Comparison of ENCODE assay signal across 38 cellular contexts in the genomic region with DNA sequence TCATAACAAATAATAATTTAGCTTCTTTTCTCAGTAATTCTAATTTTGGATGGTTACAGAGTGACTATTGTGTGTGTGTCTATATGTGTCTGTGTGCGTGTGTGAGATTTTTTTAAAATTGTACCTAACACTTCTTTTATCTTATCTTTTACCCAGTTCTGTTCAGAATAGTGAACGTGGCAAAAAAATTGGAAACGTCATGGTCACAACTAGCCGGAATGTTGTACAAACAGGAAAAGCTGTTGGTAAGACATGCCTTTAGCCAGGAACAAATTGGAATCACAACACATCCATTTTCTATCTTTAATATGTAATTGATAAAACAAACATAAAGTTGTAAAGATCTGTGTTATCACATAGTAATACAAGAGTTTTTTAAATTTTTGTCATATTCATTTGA.
"Had no signal": no experiment of that assay in that cellular context is flagged by ENCODE, and none has a peak within 500 bp of the region (broad histone marks: within the 10 kb centered on the region; RNA-seq: fewer than 3 reads in every experiment).

No MANE protein-coding gene starts in this region.

- H3K27ac ChIP-seq: adrenal gland, body of pancreas, brain microvascular endothelial cell, breast epithelium, WERI-Rb-1 had no signal

- H3K27me3 ChIP-seq: adrenal gland, body of pancreas, brain microvascular endothelial cell, breast epithelium had no signal

- H3K27ac Mint-ChIP-seq: activated CD4-positive, alpha-beta memory T cell treated with anti-CD3 and anti-CD28 coated beads for 36 hours; activated CD4-positive, alpha-beta T cell treated with anti-CD3 and anti-CD28 coated beads for 36 hours; activated CD8-positive, alpha-beta T cell treated with anti-CD3 and anti-CD28 coated beads for 36 hours; activated naive CD4-positive, alpha-beta T cell treated with anti-CD3 and anti-CD28 coated beads for 36 hours; activated naive CD4-positive, alpha-beta T cell treated with anti-CD3 and anti-CD28 coated beads, Interleukin-2, amount 50 U/mL, for 72 hours; activated naive CD8-positive, alpha-beta T cell treated with anti-CD3 and anti-CD28 coated beads for 36 hours; activated T-cell treated with anti-CD3 and anti-CD28 coated beads, Interleukin-2, amount 50 U/mL, for 72 hours; activated T-helper 1 cell treated with anti-CD3 and anti-CD28 coated beads, Interleukin-12 subunit alpha, Interleukin-12 subunit beta, Interleukin-2, Interleukin-4 antibody, amounts not matched to agents 30 ng/mL and 10 ng/mL and 1 ng/mL, durations not matched to agents 14 hours and 24 hours and 36 hours; activated T-helper 17 cell treated with anti-CD3 and anti-CD28 coated beads, Interleukin-2, amount 50 U/mL, for 72 hours; T-helper 1 cell treated with Interleukin-12 subunit alpha and Interleukin-12 subunit beta and Interleukin-4 antibody, amounts not matched to agents 30 μg/mL and 1 μg/mL, for 36 hours; T-helper 2 cell treated with Interferon-gamma antibody and Interleukin-4, amounts not matched to agents 5 μg/mL and 100 μg/mL, for 36 hours; WTC11 had no signal

- H3K9me3 ChIP-seq: adrenal gland, body of pancreas, breast epithelium had no signal

- H3K4me3 Mint-ChIP-seq: activated CD4-positive, alpha-beta memory T cell treated with anti-CD3 and anti-CD28 coated beads for 36 hours; activated CD4-positive, alpha-beta T cell treated with anti-CD3 and anti-CD28 coated beads for 36 hours; activated CD8-positive, alpha-beta T cell treated with anti-CD3 and anti-CD28 coated beads for 36 hours; activated naive CD4-positive, alpha-beta T cell treated with anti-CD3 and anti-CD28 coated beads for 36 hours; activated naive CD8-positive, alpha-beta T cell treated with anti-CD3 and anti-CD28 coated beads for 36 hours; activated T-cell treated with anti-CD3 and anti-CD28 coated beads, Interleukin-2, amount 50 U/mL, for 4 hours; activated T-cell treated with anti-CD3 and anti-CD28 coated beads, Interleukin-2, amount 50 U/mL, for 72 hours; activated T-helper 1 cell treated with anti-CD3 and anti-CD28 coated beads, Interleukin-12 subunit alpha, Interleukin-12 subunit beta, Interleukin-2, Interleukin-4 antibody, amounts not matched to agents 30 ng/mL and 10 ng/mL and 1 ng/mL, durations not matched to agents 14 hours and 24 hours and 36 hours; activated T-helper 17 cell treated with anti-CD3 and anti-CD28 coated beads, Interleukin-2, amount 50 U/mL, for 72 hours; central memory CD8-positive, alpha-beta T cell; T-helper 1 cell treated with Interleukin-12 subunit alpha and Interleukin-12 subunit beta and Interleukin-4 antibody, amounts not matched to agents 30 μg/mL and 1 μg/mL, for 36 hours; T-helper 2 cell treated with Interferon-gamma antibody and Interleukin-4, amounts not matched to agents 5 μg/mL and 100 μg/mL, for 36 hours; WTC11 had no signal

- H3K4me3 ChIP-seq: adrenal gland, body of pancreas, breast epithelium had no signal

- DNase-seq: activated CD4-positive, alpha-beta memory T cell treated with anti-CD3 and anti-CD28 coated beads for 36 hours; activated CD4-positive, alpha-beta T cell treated with anti-CD3 and anti-CD28 coated beads for 1 hour; activated CD4-positive, alpha-beta T cell treated with anti-CD3 and anti-CD28 coated beads for 36 hours; activated CD4-positive, alpha-beta T cell treated with anti-CD3 and anti-CD28 coated beads for 48 hours; activated CD4-positive, alpha-beta T cell treated with anti-CD3 and anti-CD28 coated beads, Interleukin-2, amount 50 U/mL, for 1 hour; activated CD4-positive, alpha-beta T cell treated with anti-CD3 and anti-CD28 coated beads, Interleukin-2, amount 50 U/mL, for 4 hours; activated CD4-positive, CD25-positive, alpha-beta regulatory T cell; activated CD8-positive, alpha-beta memory T cell treated with anti-CD3 and anti-CD28 coated beads, Interleukin-2, amount 50 U/mL, for 4 hours; activated CD8-positive, alpha-beta T cell treated with anti-CD3 and anti-CD28 coated beads for 36 hours; activated effector memory CD4-positive, alpha-beta T cell treated with anti-CD3 and anti-CD28 coated beads, Interleukin-2, amount 50 U/mL, for 16 hours; activated gamma-delta T cell treated with Interleukin-2 at 50 U/mL for 16 hours; activated naive CD4-positive, alpha-beta T cell; activated naive CD4-positive, alpha-beta T cell treated with anti-CD3 and anti-CD28 coated beads for 36 hours; activated naive CD4-positive, alpha-beta T cell treated with anti-CD3 and anti-CD28 coated beads, Interleukin-2, amount 50 U/mL, for 16 hours; activated naive CD8-positive, alpha-beta T cell treated with anti-CD3 and anti-CD28 coated beads for 36 hours; activated T-cell treated with anti-CD3 and anti-CD28 coated beads for 4 hours; activated T-cell treated with anti-CD3 and anti-CD28 coated beads, Interleukin-2, amount 50 U/mL, for 1 hour; activated T-cell treated with anti-CD3 and anti-CD28 coated beads, Interleukin-2, amount 50 U/mL, for 4 hours; activated T-cell treated with anti-CD3 and anti-CD28 coated beads, Interleukin-2, amount 50 U/mL, for 72 hours; adrenal gland; amniotic stem cell; aorta; body of pancreas; brain microvascular endothelial cell; caudate nucleus; cerebellar nuclear complex; T-helper 2 cell; T-helper 9 cell; WERI-Rb-1 had no signal

- H3K4me1 Mint-ChIP-seq: activated CD4-positive, alpha-beta T cell treated with anti-CD3 and anti-CD28 coated beads for 36 hours; activated naive CD8-positive, alpha-beta T cell treated with anti-CD3 and anti-CD28 coated beads for 36 hours; activated T-helper 17 cell treated with anti-CD3 and anti-CD28 coated beads, Interleukin-2, amount 50 U/mL, for 72 hours; central memory CD8-positive, alpha-beta T cell had no signal

- ATAC-seq: activated CD4-positive, alpha-beta T cell treated with anti-CD3 and anti-CD28 coated beads for 36 hours; activated CD4-positive, CD25-positive, alpha-beta regulatory T cell treated with anti-CD3 and anti-CD28 coated beads, Interleukin-2, amount 50 U/mL, for 24 hours; activated CD8-positive, alpha-beta T cell treated with anti-CD3 and anti-CD28 coated beads for 36 hours; activated naive CD4-positive, alpha-beta T cell treated with anti-CD3 and anti-CD28 coated beads, Interleukin-2, amount 50 U/mL, for 72 hours; activated T-cell treated with anti-CD3 and anti-CD28 coated beads, Interleukin-2, amount 50 U/mL, for 4 hours; activated T-cell treated with anti-CD3 and anti-CD28 coated beads, Interleukin-2, amount 50 U/mL, for 72 hours; activated T-helper 17 cell treated with anti-CD3 and anti-CD28 coated beads, Interleukin-2, amount 50 U/mL, for 72 hours; body of pancreas; WTC11 had no signal

- H3K9me3 Mint-ChIP-seq: activated CD4-positive, alpha-beta memory T cell treated with anti-CD3 and anti-CD28 coated beads for 36 hours; activated CD8-positive, alpha-beta T cell treated with anti-CD3 and anti-CD28 coated beads for 36 hours; activated naive CD4-positive, alpha-beta T cell treated with anti-CD3 and anti-CD28 coated beads for 36 hours; activated naive CD4-positive, alpha-beta T cell treated with anti-CD3 and anti-CD28 coated beads, Interleukin-2, amount 50 U/mL, for 72 hours; activated naive CD8-positive, alpha-beta T cell treated with anti-CD3 and anti-CD28 coated beads for 36 hours; activated T-cell treated with anti-CD3 and anti-CD28 coated beads, Interleukin-2, amount 50 U/mL, for 4 hours; activated T-cell treated with anti-CD3 and anti-CD28 coated beads, Interleukin-2, amount 50 U/mL, for 72 hours; activated T-helper 1 cell treated with anti-CD3 and anti-CD28 coated beads, Interleukin-12 subunit alpha, Interleukin-12 subunit beta, Interleukin-2, Interleukin-4 antibody, amounts not matched to agents 30 ng/mL and 10 ng/mL and 1 ng/mL, durations not matched to agents 14 hours and 24 hours and 36 hours; activated T-helper 17 cell treated with anti-CD3 and anti-CD28 coated beads, Interleukin-2, amount 50 U/mL, for 72 hours; central memory CD8-positive, alpha-beta T cell; T-helper 1 cell treated with Interleukin-12 subunit alpha and Interleukin-12 subunit beta and Interleukin-4 antibody, amounts not matched to agents 30 μg/mL and 1 μg/mL, for 36 hours; T-helper 2 cell treated with Interferon-gamma antibody and Interleukin-4, amounts not matched to agents 5 μg/mL and 100 μg/mL, for 36 hours; WTC11 had no signal

- H3K27me3 Mint-ChIP-seq: activated CD4-positive, alpha-beta memory T cell treated with anti-CD3 and anti-CD28 coated beads for 36 hours; activated CD4-positive, alpha-beta T cell treated with anti-CD3 and anti-CD28 coated beads for 36 hours; activated CD8-positive, alpha-beta T cell treated with anti-CD3 and anti-CD28 coated beads for 36 hours; activated naive CD8-positive, alpha-beta T cell treated with anti-CD3 and anti-CD28 coated beads for 36 hours; activated T-helper 17 cell treated with anti-CD3 and anti-CD28 coated beads, Interleukin-2, amount 50 U/mL, for 72 hours; central memory CD8-positive, alpha-beta T cell had no signal

- H3K4me1 ChIP-seq: adrenal gland, breast epithelium had no signal
